20 cellular contexts compared by ENCODE assay signal in genomic region chr17:18194804-18195203, GRCh38.
"Had no signal": no experiment of that assay in that cellular context is flagged by ENCODE, and none has a peak within 500 bp of the region (broad histone marks: within the 10 kb centered on the region; RNA-seq: fewer than 3 reads in every experiment).

No MANE protein-coding gene starts in this region.

- DNase-seq: activated CD4-positive, alpha-beta T cell treated with anti-CD3 and anti-CD28 coated beads for 1 hour; activated effector memory CD4-positive, alpha-beta T cell treated with Interleukin-2 at 50 U/mL for 16 hours; activated naive CD4-positive, alpha-beta T cell treated with anti-CD3 and anti-CD28 coated beads for 36 hours; activated T-cell treated with anti-CD3 and anti-CD28 coated beads, Interleukin-2, amount 50 U/mL, for 4 hours; anterior cingulate cortex; body of pancreas; effector CD8-positive, alpha-beta T cell; hippocampal formation; left cardiac atrium; sigmoid colon; stimulated activated CD4-positive, alpha-beta T cell treated with anti-CD3 and anti-CD28 coated beads, Interleukin-2, amount 100 ng/mL, for 48 hours; stimulated activated naive CD4-positive, alpha-beta T cell; upper lobe of left lung; WERI-Rb-1 had no signal

- H3K4me3 Mint-ChIP-seq: activated naive CD4-positive, alpha-beta T cell treated with anti-CD3 and anti-CD28 coated beads for 36 hours; activated T-cell treated with anti-CD3 and anti-CD28 coated beads, Interleukin-2, amount 50 U/mL, for 4 hours; dendritic cell treated with granulocyte-macrophage colony-stimulating factor and Interleukin-4, amounts not matched to agents 40 ng/mL and 50 ng/mL, for 4 days; memory B cell; nephron; T-helper 2 cell treated with Interferon-gamma antibody and Interleukin-4, amounts not matched to agents 5 μg/mL and 100 μg/mL, for 36 hours had no signal

- H3K27me3 ChIP-seq: body of pancreas, esophagus muscularis mucosa, sigmoid colon, upper lobe of left lung had no signal

- H3K27me3 Mint-ChIP-seq: dendritic cell treated with granulocyte-macrophage colony-stimulating factor and Interleukin-4, amounts not matched to agents 40 ng/mL and 50 ng/mL, for 4 days; memory B cell had no signal

- ATAC-seq: activated T-cell treated with anti-CD3 and anti-CD28 coated beads, Interleukin-2, amount 50 U/mL, for 4 hours; body of pancreas; SK-N-SH treated with all-trans-retinoic acid at 6 μM for 48 hours had no signal

- H3K9me3 Mint-ChIP-seq: activated naive CD4-positive, alpha-beta T cell treated with anti-CD3 and anti-CD28 coated beads for 36 hours; activated T-cell treated with anti-CD3 and anti-CD28 coated beads, Interleukin-2, amount 50 U/mL, for 4 hours; dendritic cell treated with granulocyte-macrophage colony-stimulating factor and Interleukin-4, amounts not matched to agents 40 ng/mL and 50 ng/mL, for 4 days; memory B cell; nephron; T-helper 2 cell treated with Interferon-gamma antibody and Interleukin-4, amounts not matched to agents 5 μg/mL and 100 μg/mL, for 36 hours had no signal

- H3K4me3 ChIP-seq: body of pancreas, esophagus muscularis mucosa, sigmoid colon, upper lobe of left lung had no signal

- H3K27ac Mint-ChIP-seq: dendritic cell treated with granulocyte-macrophage colony-stimulating factor and Interleukin-4, amounts not matched to agents 40 ng/mL and 50 ng/mL, for 4 days; memory B cell; nephron; T-helper 2 cell treated with Interferon-gamma antibody and Interleukin-4, amounts not matched to agents 5 μg/mL and 100 μg/mL, for 36 hours had no signal

- H3K27ac ChIP-seq: body of pancreas, esophagus muscularis mucosa, sigmoid colon, upper lobe of left lung, WERI-Rb-1 had no signal

- H3K9me3 ChIP-seq: body of pancreas, esophagus muscularis mucosa, sigmoid colon, upper lobe of left lung had no signal
